In the genomic region with DNA sequence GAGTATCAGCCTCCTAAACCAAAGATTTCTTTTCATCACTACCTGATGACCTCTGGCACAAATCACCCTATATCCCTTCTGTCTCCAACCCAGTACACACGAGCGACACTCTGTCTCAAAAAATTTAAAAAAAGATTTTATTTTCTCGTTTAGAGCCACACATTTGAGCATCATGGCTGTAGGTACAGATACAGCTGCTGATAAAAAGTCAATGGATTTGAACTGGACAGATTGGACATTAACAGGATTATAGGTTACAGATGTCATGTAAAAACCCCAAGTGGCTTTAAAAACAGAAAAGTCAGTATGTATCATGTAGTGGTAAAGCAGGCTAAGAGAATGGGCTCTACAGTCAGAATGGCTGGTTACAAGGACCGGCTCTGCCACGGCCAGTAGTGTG, we compare ENCODE assay signal across 26 cellular contexts.
"Had no signal": no experiment of that assay in that cellular context is flagged by ENCODE, and none has a peak within 500 bp of the region (broad histone marks: within the 10 kb centered on the region; RNA-seq: fewer than 3 reads in every experiment).

No MANE protein-coding gene starts in this region.

- H3K4me3 ChIP-seq: gastrocnemius medialis, lower lobe of right lung, mucosa of descending colon, neural progenitor cell, right lobe of liver, thyroid gland, upper lobe of left lung had no signal

- ATAC-seq: esophagus mucosa; gastrocnemius medialis; left ventricle myocardium superior; lower lobe of right lung; mucosa of descending colon; natural killer cell treated with Interleukin-12 subunit alpha and Interleukin-12 subunit beta and Interleukin-15 and Interleukin-18, amount 100 ng/mL, for 72 hours; right lobe of liver; stimulated activated naive CD8-positive, alpha-beta T cell treated with anti-CD3 and anti-CD28 coated beads, Interleukin-15, amount 100 ng/mL, for 72 hours had no signal

- H3K36me3 ChIP-seq: gastrocnemius medialis, lower lobe of right lung, neural progenitor cell, right lobe of liver, thyroid gland, upper lobe of left lung had no signal

- H3K27ac ChIP-seq: epithelial cell of prostate, gastrocnemius medialis, lower lobe of right lung, neural progenitor cell, parathyroid adenoma, right lobe of liver, thyroid gland, upper lobe of left lung had no signal

- H3K4me3 Mint-ChIP-seq: endodermal cell; naive B cell; natural killer cell treated with Interleukin-12 subunit alpha and Interleukin-12 subunit beta and Interleukin-15 and Interleukin-18, amount 100 ng/mL, for 72 hours; neural progenitor cell; stimulated activated naive CD8-positive, alpha-beta T cell treated with anti-CD3 and anti-CD28 coated beads, Interleukin-15, amount 100 ng/mL, for 72 hours had no signal

- H3K36me3 Mint-ChIP-seq: naive B cell; natural killer cell treated with Interleukin-12 subunit alpha and Interleukin-12 subunit beta and Interleukin-15 and Interleukin-18, amount 100 ng/mL, for 72 hours; neural progenitor cell had no signal

- H3K4me1 ChIP-seq: gastrocnemius medialis, lower lobe of right lung, parathyroid adenoma, right lobe of liver, thyroid gland had no signal

- DNase-seq: cortex of kidney; effector CD8-positive, alpha-beta T cell; endodermal cell; foreskin fibroblast; gastrocnemius medialis; head of caudate nucleus; left ventricle myocardium superior; lower lobe of right lung; mucosa of descending colon; naive B cell; right lobe of liver; small intestine; stimulated activated CD4-positive, alpha-beta T cell treated with anti-CD3 and anti-CD28 coated beads, Interleukin-12 subunit alpha, Interleukin-12 subunit beta, amount 100 ng/mL, for 4 hours; stimulated activated CD4-positive, alpha-beta T cell treated with anti-CD3 and anti-CD28 coated beads, Interleukin-1b, Interleukin-23, amount 100 ng/mL, for 48 hours; stimulated activated CD4-positive, alpha-beta T cell treated with anti-CD3 and anti-CD28 coated beads, Interleukin-4, amount 100 ng/mL, for 1 hour; stimulated activated CD8-positive, alpha-beta memory T cell treated with anti-CD3 and anti-CD28 coated beads, Interleukin-4, amount 100 ng/mL, for 48 hours; stimulated activated naive CD4-positive, alpha-beta T cell; stimulated activated naive CD8-positive, alpha-beta T cell treated with anti-CD3 and anti-CD28 coated beads, Interleukin-15, amount 100 ng/mL, for 72 hours; thyroid gland; upper lobe of left lung had no signal

- H3K9me3 Mint-ChIP-seq: endodermal cell; natural killer cell treated with Interleukin-12 subunit alpha and Interleukin-12 subunit beta and Interleukin-15 and Interleukin-18, amount 100 ng/mL, for 72 hours; neural progenitor cell; stimulated activated naive CD8-positive, alpha-beta T cell treated with anti-CD3 and anti-CD28 coated beads, Interleukin-15, amount 100 ng/mL, for 72 hours had no signal

- H3K27me3 Mint-ChIP-seq: naive B cell; natural killer cell treated with Interleukin-12 subunit alpha and Interleukin-12 subunit beta and Interleukin-15 and Interleukin-18, amount 100 ng/mL, for 72 hours; progenitor cell of endocrine pancreas; stimulated activated naive CD8-positive, alpha-beta T cell treated with anti-CD3 and anti-CD28 coated beads, Interleukin-15, amount 100 ng/mL, for 72 hours had no signal

- H3K27me3 ChIP-seq: gastrocnemius medialis, neural progenitor cell, right lobe of liver, thyroid gland, upper lobe of left lung had no signal

- H3K27ac Mint-ChIP-seq: endodermal cell; natural killer cell treated with Interleukin-12 subunit alpha and Interleukin-12 subunit beta and Interleukin-15 and Interleukin-18, amount 100 ng/mL, for 72 hours; neural progenitor cell; progenitor cell of endocrine pancreas; stimulated activated naive CD8-positive, alpha-beta T cell treated with anti-CD3 and anti-CD28 coated beads, Interleukin-15, amount 100 ng/mL, for 72 hours had no signal

- H3K4me1 Mint-ChIP-seq: endodermal cell had no signal

- H3K9me3 ChIP-seq: gastrocnemius medialis, lower lobe of right lung, mucosa of descending colon, right lobe of liver, thyroid gland, upper lobe of left lung had no signal
